1 cellular context compared by ENCODE assay signal in the genomic region with DNA sequence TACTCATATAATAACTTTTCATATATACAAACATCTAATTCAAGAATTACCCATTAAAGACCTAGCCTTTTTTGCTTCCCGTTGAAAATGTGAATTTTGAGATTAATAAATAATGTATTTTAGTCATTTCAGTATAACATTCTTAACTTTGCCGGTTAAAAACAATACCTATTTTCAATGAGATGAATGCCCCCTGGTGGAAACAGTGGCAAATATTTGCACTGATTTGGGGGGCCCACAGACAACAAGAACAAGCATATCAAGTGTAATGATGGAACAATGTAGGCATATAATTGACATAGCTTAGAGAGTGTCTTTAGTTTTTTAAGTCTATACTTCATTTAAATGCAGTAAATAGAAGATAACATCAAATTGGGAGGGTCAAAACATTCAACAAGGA.
TF ChIP-seq lines count a peak whose summit lies in the region.

No MANE protein-coding gene starts in this region.

TF ChIP-seq in HCT116, 20 proteins besides CTCF, POLR2A, EP300 and RAD21 (continued from another document):
- TF ChIP-seq, protein P1, sequence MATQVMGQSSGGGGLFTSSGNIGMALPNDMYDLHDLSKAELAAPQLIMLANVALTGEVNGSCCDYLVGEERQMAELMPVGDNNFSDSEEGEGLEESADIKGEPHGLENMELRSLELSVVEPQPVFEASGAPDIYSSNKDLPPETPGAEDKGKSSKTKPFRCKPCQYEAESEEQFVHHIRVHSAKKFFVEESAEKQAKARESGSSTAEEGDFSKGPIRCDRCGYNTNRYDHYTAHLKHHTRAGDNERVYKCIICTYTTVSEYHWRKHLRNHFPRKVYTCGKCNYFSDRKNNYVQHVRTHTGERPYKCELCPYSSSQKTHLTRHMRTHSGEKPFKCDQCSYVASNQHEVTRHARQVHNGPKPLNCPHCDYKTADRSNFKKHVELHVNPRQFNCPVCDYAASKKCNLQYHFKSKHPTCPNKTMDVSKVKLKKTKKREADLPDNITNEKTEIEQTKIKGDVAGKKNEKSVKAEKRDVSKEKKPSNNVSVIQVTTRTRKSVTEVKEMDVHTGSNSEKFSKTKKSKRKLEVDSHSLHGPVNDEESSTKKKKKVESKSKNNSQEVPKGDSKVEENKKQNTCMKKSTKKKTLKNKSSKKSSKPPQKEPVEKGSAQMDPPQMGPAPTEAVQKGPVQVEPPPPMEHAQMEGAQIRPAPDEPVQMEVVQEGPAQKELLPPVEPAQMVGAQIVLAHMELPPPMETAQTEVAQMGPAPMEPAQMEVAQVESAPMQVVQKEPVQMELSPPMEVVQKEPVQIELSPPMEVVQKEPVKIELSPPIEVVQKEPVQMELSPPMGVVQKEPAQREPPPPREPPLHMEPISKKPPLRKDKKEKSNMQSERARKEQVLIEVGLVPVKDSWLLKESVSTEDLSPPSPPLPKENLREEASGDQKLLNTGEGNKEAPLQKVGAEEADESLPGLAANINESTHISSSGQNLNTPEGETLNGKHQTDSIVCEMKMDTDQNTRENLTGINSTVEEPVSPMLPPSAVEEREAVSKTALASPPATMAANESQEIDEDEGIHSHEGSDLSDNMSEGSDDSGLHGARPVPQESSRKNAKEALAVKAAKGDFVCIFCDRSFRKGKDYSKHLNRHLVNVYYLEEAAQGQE (IDR thresholded peaks at IDR 0.05; ENCODE audit: low read depth) = no peak
- TF ChIP-seq ZBTB33 (IDR thresholded peaks at IDR 0.05; ENCODE audit: extremely low read depth, insufficient replicate concordance, low read length) = no peak
TF ChIP-seq in HCT116: peak in this region for 0.
